ENCODE assay signal across 22 cellular contexts in genomic region chr9:101673642-101674041, GRCh38.
DNase-seq lines count a peak whose midpoint lies in the region; ATAC-seq, FAIRE-seq and TF ChIP-seq lines count a peak whose summit lies in the region.
"Had no signal": no experiment of that assay in that cellular context is flagged by ENCODE, and none has a peak within 500 bp of the region (broad histone marks: within the 10 kb centered on the region; RNA-seq: fewer than 3 reads in every experiment).

No MANE protein-coding gene starts in this region.

- no peak overlapping the region for H3K18ac ChIP-seq in mesendoderm (ENCODE audit: low read length)

- no peak overlapping the region for H4K5ac ChIP-seq in mesendoderm (ENCODE audit: low read length)

- H3K23ac ChIP-seq in mesendoderm (ENCODE audit: low read length), result no peak overlapping the region

- intact Hi-C loops in transverse colon (cut with DNase I; ENCODE audit: low total_unique reads), result no loop called here

- no peak overlapping the region for H3K4me3 ChIP-seq in transverse colon
- no peak overlapping the region for H3K4me3 ChIP-seq in gastroesophageal sphincter
- H3K4me3 ChIP-seq in mesendoderm (ENCODE audit: low read length), result no peak overlapping the region
- H3K4me3 ChIP-seq: MG63, SK-N-MC had no signal

- TF ChIP-seq CTCF in transverse colon (IDR thresholded peaks at IDR 0.05) (no peak), gastroesophageal sphincter (IDR thresholded peaks at IDR 0.05) (no peak)

- no peak overlapping the region for H2AK5ac ChIP-seq in mesendoderm (ENCODE audit: low read length)

- H2BK5ac ChIP-seq in mesendoderm (ENCODE audit: low read length), result no peak overlapping the region

- DNase-seq in HT-29 (ENCODE audit: low spot score) (peak; percentile 78), mucosa of gallbladder (ENCODE audit: low spot score) (peak; percentile 11), transverse colon (peak; percentile 60), mesendoderm (no peak), NCI-H128 (lab: John Stamatoyannopoulos, UW; ENCODE audit: unreplicated experiment) (no peak)
- DNase-seq: CD4-positive, CD25-positive, alpha-beta regulatory T cell; COR-L47; DND-41; MG63; NCI-H1048; NCI-H1436; NCI-H187 treated with DMSO at 0.1 percent for 48 hours; NCI-H2107; NCI-H748 treated with DMSO at 0.1 percent for 48 hours; NK-92 treated with Interleukin-12 subunit alpha and Interleukin-12 subunit beta, amount 100 ng/mL, for 24 hours; SHP77 treated with DMSO at 0.1 percent for 48 hours had no signal

- FAIRE-seq in colon (lab: Jason Lieb, UNC), result peak; percentile 83
- FAIRE-seq: GM12891, H1 had no signal

- no peak overlapping the region for H2BK15ac ChIP-seq in mesendoderm (replicated peaks; ENCODE audit: low read depth)

- H3K4me2 ChIP-seq in mesendoderm (ENCODE audit: low read length), result no peak overlapping the region

- TF ChIP-seq EP300 in transverse colon (IDR thresholded peaks at IDR 0.05; ENCODE audit: low read depth), result no peak
- no peak for TF ChIP-seq EP300 in gastroesophageal sphincter (IDR thresholded peaks at IDR 0.05)

- no peaks in the 10 kb centered on the region for H3K79me1 ChIP-seq in mesendoderm (ENCODE audit: low read length)

- WGBS in transverse colon (ENCODE audit: low coverage in 1 of 2), 2 donors, result 35 to 44% methylated on average over 2 of the region's 2 CpGs
- WGBS in gastroesophageal sphincter (ENCODE audit: low coverage in 1 of 2), 2 donors, result 56 to 86% methylated on average over 1 of the region's 2 CpGs
- WGBS in mesendoderm (ENCODE audit: extremely low coverage, insufficient coverage, low lambda C conversion rate), result no CpG with 5 or more reads among the region's 2 CpGs

- in situ Hi-C loops in transverse colon (cut with MboI; ENCODE audit: low pct_ligation_motif_present in 1 of 4, low pct_unique_long_range_greater_than_20kb in 1 of 4, low sequenced_read_pairs in 3 of 4), result no loop called here

- no peak overlapping the region for H3K4ac ChIP-seq in mesendoderm (ENCODE audit: low read depth, low read length)

- H3K4me1 ChIP-seq in transverse colon (peaks cover 0 to 28% (median 9%) of the 10 kb centered on the region in 4 donors), gastroesophageal sphincter (peaks cover 0 to 10% (median 0%) of the 10 kb centered on the region in 3 donors), mesendoderm (ENCODE audit: control insufficient read depth, low read depth, low read length) (no peaks in the 10 kb centered on the region)

- H2BK120ac ChIP-seq in mesendoderm (ENCODE audit: low read depth, low read length), result no peak overlapping the region

- TF ChIP-seq POLR2A in transverse colon (IDR thresholded peaks at IDR 0.05), result no peak
- no peak for TF ChIP-seq POLR2A in gastroesophageal sphincter (IDR thresholded peaks at IDR 0.05)

- H3K9ac ChIP-seq in mesendoderm (ENCODE audit: low read length), result no peak overlapping the region

- ATAC-seq in gastroesophageal sphincter, result no peak

- H3K9me3 ChIP-seq in transverse colon (no peaks in the 10 kb centered on the region), gastroesophageal sphincter (no peaks in the 10 kb centered on the region)
- H3K9me3 ChIP-seq: MG63 had no signal

- H3K36me3 ChIP-seq in transverse colon, result no peaks in the 10 kb centered on the region
- no peaks in the 10 kb centered on the region for H3K36me3 ChIP-seq in gastroesophageal sphincter
- H3K36me3 ChIP-seq in mesendoderm (ENCODE audit: control insufficient read depth, insufficient read depth, low read length), result no peaks in the 10 kb centered on the region
- H3K36me3 ChIP-seq: MG63 had no signal

- no peak overlapping the region for H3K56ac ChIP-seq in mesendoderm (ENCODE audit: low read length)

- peak overlapping the region; percentile 63 to 80 (median 74) for H3K27ac ChIP-seq in transverse colon
- H3K27ac ChIP-seq in gastroesophageal sphincter, result no peak overlapping the region
- no peak overlapping the region for H3K27ac ChIP-seq in mesendoderm (ENCODE audit: low read depth, low read length)
- H3K27ac ChIP-seq: RWPE1, SK-N-MC had no signal

- no peaks in the 10 kb centered on the region for H3K79me2 ChIP-seq in mesendoderm (ENCODE audit: control insufficient read depth, insufficient read depth, low read length)

- H4K8ac ChIP-seq in mesendoderm (ENCODE audit: low read depth, low read length), result no peak overlapping the region

- H3K27me3 ChIP-seq in transverse colon (no peaks in the 10 kb centered on the region), gastroesophageal sphincter (no peaks in the 10 kb centered on the region), mesendoderm (ENCODE audit: insufficient read depth, low read length, poor library complexity) (no peaks in the 10 kb centered on the region)
- H3K27me3 ChIP-seq: MG63 had no signal

Comparison
In these comparisons a context has a peak if more than half of its experiments do, and no peak if none do; other contexts are left out.
1. DNase-seq: peak in HT-29 (single experiment), mucosa of gallbladder (single experiment) and transverse colon (single experiment); none in mesendoderm (single experiment) and NCI-H128 (single experiment).
2. H3K27ac ChIP-seq: peak in transverse colon (4 of 4); none in gastroesophageal sphincter (0 of 4) and mesendoderm (single experiment).